8 cellular contexts compared by ENCODE assay signal in the genomic region with DNA sequence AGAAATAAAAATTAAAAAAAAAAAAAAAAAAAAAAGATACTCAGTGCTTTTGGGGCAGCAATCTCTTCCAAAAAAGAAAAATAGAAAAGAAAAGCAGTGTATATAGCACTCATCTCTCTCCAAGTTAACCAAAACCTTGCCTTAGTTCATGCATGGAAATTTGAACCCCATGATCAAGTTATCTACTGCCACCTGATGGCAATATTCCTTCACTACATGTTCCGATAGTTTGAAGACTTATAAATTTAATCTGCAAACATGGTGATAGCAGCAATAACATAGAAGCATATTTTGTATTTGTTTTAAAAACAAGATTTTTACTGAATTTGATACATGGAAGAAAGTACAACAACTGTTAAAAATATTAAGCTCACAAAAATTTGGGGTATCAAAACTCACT. TPM values are rescaled to one million over a fixed set of nuclear protein-coding genes. Genes with fewer than 3 reads are reported as not detected.
DNase-seq lines count a peak whose midpoint lies in the region; ATAC-seq, FAIRE-seq and TF ChIP-seq lines count a peak whose summit lies in the region.

No MANE protein-coding gene starts in this region.

- intact Hi-C loops in Calu3 (cut with micrococcal nuclease; ENCODE audit: unreplicated experiment) (no loop called here), aorta (cut with DNase I) (no loop called here)

- CTCF ChIA-PET in Calu3 (lab: Charles Lee): no interaction called here

- no peak overlapping the region for H3K4me3 ChIP-seq in Jurkat, Clone E6-1 (ENCODE audit: low read length)
- H3K4me3 ChIP-seq in small intestine (ENCODE audit: low read depth in 1 of 2, low read length in 2 of 2) (no peak overlapping the region), aorta (ENCODE audit: low read length in 2 of 2) (no peak overlapping the region)

- 23 to 48% (median 29%) methylated on average over 1 of the region's 1 CpG for WGBS in small intestine, 3 donors
- WGBS in aorta, 2 donors: 46 to 55% methylated on average over 1 of the region's 1 CpG

- BruUV-seq in Calu3 (replicated peaks; lab: Mats Ljungman, UMichigan): no TSS peak

- H3K4me3 Mint-ChIP-seq in Calu3 (ENCODE audit: low read depth, unreplicated experiment): no peak overlapping the region

- H3K27ac Mint-ChIP-seq in Calu3 (ENCODE audit: unreplicated experiment): no peak overlapping the region

- no peak for TF ChIP-seq CTCF in Calu3 (IDR thresholded peaks at IDR 0.05; ENCODE audit: unreplicated experiment)

- H3K27ac ChIP-seq in small intestine (ENCODE audit: low read depth in 1 of 2, low read length in 1 of 2) (no peak overlapping the region), substantia nigra (ENCODE audit: low read depth, low read length, poor library complexity, severe bottlenecking) (no peak overlapping the region), aorta (ENCODE audit: low read depth in 1 of 2, low read length in 2 of 2) (no peak overlapping the region)

- H3K36me3 ChIP-seq in small intestine (ENCODE audit: control insufficient read depth in 2 of 2, insufficient read depth in 2 of 2, low read length in 2 of 2) (no peaks in the 10 kb centered on the region), aorta (ENCODE audit: control insufficient read depth in 1 of 2, insufficient read depth in 2 of 2, low read length in 1 of 2) (no peaks in the 10 kb centered on the region)

- no peaks in the 10 kb centered on the region for H3K4me1 ChIP-seq in small intestine (ENCODE audit: control insufficient read depth in 2 of 2, insufficient read depth in 1 of 2, low read depth in 1 of 2, low read length in 1 of 2)
- H3K4me1 ChIP-seq in aorta (ENCODE audit: control insufficient read depth in 1 of 2, insufficient read depth in 2 of 2, low read length in 2 of 2): no peaks in the 10 kb centered on the region

- H3K9me3 Mint-ChIP-seq in Calu3 (ENCODE audit: low read depth, unreplicated experiment): no peaks in the 10 kb centered on the region

- H3K9me3 ChIP-seq in small intestine (ENCODE audit: control insufficient read depth, low read depth) (no peaks in the 10 kb centered on the region), aorta (ENCODE audit: control insufficient read depth, low read length) (no peaks in the 10 kb centered on the region)

- H3K27me3 ChIP-seq in small intestine (ENCODE audit: control insufficient read depth in 2 of 2, insufficient read depth in 2 of 2, low read length in 2 of 2) (no peaks in the 10 kb centered on the region), aorta (ENCODE audit: control insufficient read depth in 1 of 2, insufficient read depth in 2 of 2, low read length in 1 of 2) (no peaks in the 10 kb centered on the region)

- no peaks in the 10 kb centered on the region for H3K27me3 Mint-ChIP-seq in Calu3 (ENCODE audit: unreplicated experiment)

- no peaks in the 10 kb centered on the region for H3K4me1 Mint-ChIP-seq in Calu3 (ENCODE audit: low read depth, unreplicated experiment)

- no peak for ATAC-seq in HG03175 (IDR thresholded peaks at IDR 0.05; ENCODE audit: unreplicated experiment)
- no peak for ATAC-seq in aorta (ENCODE audit: low FRiP score)

- peak; percentile 3 for DNase-seq in Calu3
- DNase-seq in Jurkat, Clone E6-1 (ENCODE audit: low read depth, low spot score): peak; percentile 63
- peak; percentile 48 for DNase-seq in SHP77 treated with DMSO at 0.1 percent for 48 hours (lab: John Stamatoyannopoulos, UW)
- DNase-seq in fibroblast of the conjunctiva (ENCODE audit: low read depth): peak; percentile 40
- peak; percentile 54 for DNase-seq in small intestine
- DNase-seq in substantia nigra (lab: John Stamatoyannopoulos, UW): no peak
- no peak for DNase-seq in aorta

- peak; percentile 41 for FAIRE-seq in small intestine (lab: Jason Lieb, UNC)

- no peaks in the 10 kb centered on the region for H3K36me3 Mint-ChIP-seq in Calu3 (ENCODE audit: insufficient read depth, unreplicated experiment)

RNA-seq across cellular contexts. Expression of a gene that starts 48.6 kb away (rescaled TPM):
- total RNA-seq in Calu3 (2022) (not detected in 2 replicates), aorta (under 1 TPM; 0.19 to 0.42 TPM)
- 68.0 TPM for polyA plus RNA-seq in Jurkat, Clone E6-1 (2012; ENCODE audit: insufficient read depth, insufficient read length)
- polyA plus RNA-seq in small intestine (under 1 TPM in 2 of 3 donors, not detected in 1; under 0.01 to 0.40 TPM), aorta (under 1 TPM; 0.13 to 0.25 TPM)

RNA-seq across cellular contexts. Expression of a gene that starts 58.0 kb away (rescaled TPM):
- total RNA-seq in Calu3 (2022) (3.7 and 6.7 TPM in 2 replicates), aorta (1 to 10 TPM; 9.0 to 9.4 TPM)
- polyA plus RNA-seq in Jurkat, Clone E6-1 (2012; ENCODE audit: insufficient read depth, insufficient read length): 40.6 TPM
- polyA plus RNA-seq in small intestine (1 to 10 TPM; 2.2 to 5.0 (median 2.5) TPM), aorta (10 to 100 TPM in 1 of 2 donors, 1 to 10 TPM in 1; 1.8 to 12.8 TPM)

Comparison
In these comparisons a context has a peak if more than half of its experiments do, and no peak if none do; other contexts are left out.
1. DNase-seq: peak in Calu3 (single experiment), Jurkat, Clone E6-1 (single experiment), SHP77 treated with DMSO at 0.1 percent for 48 hours (single experiment), fibroblast of the conjunctiva (single experiment) and small intestine (single experiment); none in substantia nigra (0 of 49) and aorta (0 of 2).